In the genomic region with DNA sequence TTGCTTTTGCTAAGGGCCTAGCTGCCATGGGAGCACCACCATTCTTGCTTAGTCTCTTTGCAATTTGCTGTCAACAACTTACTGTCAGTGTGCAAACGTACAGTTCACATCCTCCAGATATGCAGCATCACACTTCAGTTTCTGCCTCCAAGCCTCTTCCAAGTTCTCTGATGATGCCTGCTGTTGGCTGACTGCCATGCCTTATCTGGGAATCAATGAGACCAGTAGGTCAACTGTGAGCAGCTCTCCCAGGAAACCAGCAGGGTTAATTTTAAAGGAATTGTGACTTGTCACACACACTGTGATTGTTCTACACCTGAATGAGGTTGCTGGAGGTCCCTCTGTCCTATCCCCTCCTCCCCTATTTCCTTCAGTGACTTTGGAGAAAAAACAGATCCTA, we compare ENCODE assay signal across 13 cellular contexts. TPM values are rescaled to one million over a fixed set of nuclear protein-coding genes. Genes with fewer than 3 reads are reported as not detected.
DNase-seq lines count a peak whose midpoint lies in the region; ATAC-seq and TF ChIP-seq lines count a peak whose summit lies in the region.
"Had no signal": no experiment of that assay in that cellular context is flagged by ENCODE, and none has a peak within 500 bp of the region (broad histone marks: within the 10 kb centered on the region; RNA-seq: fewer than 3 reads in every experiment).

No MANE protein-coding gene starts in this region.

- H3K4me1 Mint-ChIP-seq in activated T-helper 17 cell treated with anti-CD3 and anti-CD28 coated beads, Interleukin-2, amount 50 U/mL, for 72 hours, result peaks cover 10% of the 10 kb centered on the region

- H3K36me3 ChIP-seq in brain microvascular endothelial cell (replicated peaks) (no peaks in the 10 kb centered on the region), right lobe of liver (peaks cover 0 to 3% (median 0%) of the 10 kb centered on the region in 4 donors)
- H3K36me3 ChIP-seq: suprapubic skin had no signal

- H3K4me3 ChIP-seq in brain microvascular endothelial cell (ENCODE audit: low read depth, low read length) (no peak overlapping the region), right lobe of liver (no peak overlapping the region)
- H3K4me3 ChIP-seq: lung, suprapubic skin had no signal

- H3K4me1 ChIP-seq in right lobe of liver, result peaks cover 0 to 6% (median 1%) of the 10 kb centered on the region in 4 donors

- no peaks in the 10 kb centered on the region for H3K9me3 ChIP-seq in right lobe of liver
- H3K9me3 ChIP-seq: suprapubic skin had no signal

- DNase-seq in EL (peak; percentile 88), M059J (ENCODE audit: low read depth) (peak; percentile 94), brain microvascular endothelial cell (peak; percentile 72), right lobe of liver (peak; percentile 67 to 78 (median 74))
- no peak for DNase-seq in activated CD4-positive, alpha-beta T cell treated with anti-CD3 and anti-CD28 coated beads, Interleukin-2, amount 50 U/mL, for 1 hour
- DNase-seq: activated CD8-positive, alpha-beta memory T cell treated with anti-CD3 and anti-CD28 coated beads, Interleukin-2, amount 10 ng/mL, durations not matched to agents 7 days and 5 days; NCI-H526 treated with DMSO at 0.1 percent for 48 hours; T-helper 17 cell had no signal

- H3K27ac Mint-ChIP-seq in activated T-helper 17 cell treated with anti-CD3 and anti-CD28 coated beads, Interleukin-2, amount 50 U/mL, for 72 hours, result no peak overlapping the region
- H3K27ac Mint-ChIP-seq: activated CD8-positive, alpha-beta memory T cell treated with anti-CD3 and anti-CD28 coated beads, Interleukin-2, amount 10 ng/mL, durations not matched to agents 7 days and 5 days; progenitor cell of endocrine pancreas; T-helper 17 cell had no signal

- ATAC-seq in right lobe of liver, result peak; percentile 72 to 89 (median 81)
- no peak for ATAC-seq in activated T-helper 17 cell treated with anti-CD3 and anti-CD28 coated beads, Interleukin-2, amount 50 U/mL, for 72 hours (replicated peaks)
- ATAC-seq in GM21360 (IDR thresholded peaks at IDR 0.05; ENCODE audit: unreplicated experiment), result no peak
- ATAC-seq: activated CD8-positive, alpha-beta memory T cell treated with anti-CD3 and anti-CD28 coated beads, Interleukin-2, amount 10 ng/mL, durations not matched to agents 7 days and 5 days; T-helper 17 cell had no signal

- H3K9me3 Mint-ChIP-seq in activated T-helper 17 cell treated with anti-CD3 and anti-CD28 coated beads, Interleukin-2, amount 50 U/mL, for 72 hours, result no peaks in the 10 kb centered on the region

- no peak overlapping the region for H3K4me3 Mint-ChIP-seq in activated T-helper 17 cell treated with anti-CD3 and anti-CD28 coated beads, Interleukin-2, amount 50 U/mL, for 72 hours
- H3K4me3 Mint-ChIP-seq: activated CD8-positive, alpha-beta memory T cell treated with anti-CD3 and anti-CD28 coated beads, Interleukin-2, amount 10 ng/mL, durations not matched to agents 7 days and 5 days; T-helper 17 cell had no signal

- no peak for TF ChIP-seq CTCF in brain microvascular endothelial cell (IDR thresholded peaks at IDR 0.05; ENCODE audit: low read depth, low read length, missing control alignments)
- TF ChIP-seq CTCF in right lobe of liver (IDR thresholded peaks at IDR 0.05), result no peak

- no peaks in the 10 kb centered on the region for H3K36me3 Mint-ChIP-seq in activated T-helper 17 cell treated with anti-CD3 and anti-CD28 coated beads, Interleukin-2, amount 50 U/mL, for 72 hours (ENCODE audit: low read depth)

- in situ Hi-C loops in brain microvascular endothelial cell (cut with HindIII; ENCODE audit: low pct_ligation_motif_present, low sequenced_read_pairs), result no loop called here

- H3K27me3 Mint-ChIP-seq in activated T-helper 17 cell treated with anti-CD3 and anti-CD28 coated beads, Interleukin-2, amount 50 U/mL, for 72 hours, result no peaks in the 10 kb centered on the region
- H3K27me3 Mint-ChIP-seq: activated CD8-positive, alpha-beta memory T cell treated with anti-CD3 and anti-CD28 coated beads, Interleukin-2, amount 10 ng/mL, durations not matched to agents 7 days and 5 days; progenitor cell of endocrine pancreas; T-helper 17 cell had no signal

- WGBS in right lobe of liver (ENCODE audit: insufficient coverage, low coverage, low lambda C conversion rate, missing lambda C conversion rate), result 22% methylated on average over 1 of the region's 1 CpG

- H3K27me3 ChIP-seq in brain microvascular endothelial cell (replicated peaks) (no peaks in the 10 kb centered on the region), right lobe of liver (no peaks in the 10 kb centered on the region)
- H3K27me3 ChIP-seq: suprapubic skin had no signal

- intact Hi-C loops in right lobe of liver (cut with DNase I), result no loop called here

- H3K27ac ChIP-seq in brain microvascular endothelial cell, result peak overlapping the region; percentile 1
- H3K27ac ChIP-seq in right lobe of liver, result no peak overlapping the region
- H3K27ac ChIP-seq: suprapubic skin had no signal

- no peak for TF ChIP-seq POLR2A in right lobe of liver (IDR thresholded peaks at IDR 0.05)

RNA-seq across cellular contexts. Expression of a gene that starts 56.0 kb away (rescaled TPM):
- total RNA-seq in M059J (2014; rRNA removed; shearing (Covaris generic)), result 263 and 357 TPM in 2 replicates
- total RNA-seq in right lobe of liver, result 10 to 100 TPM; 39.1 to 77.8 (median 56.6) TPM
- 100 to 1,000 TPM in 1 of 2 donors, 10 to 100 TPM in 1; 93.4 to 103 TPM for total RNA-seq in activated T-helper 17 cell treated with anti-CD3 and anti-CD28 coated beads, Interleukin-2, amount 50 U/mL, for 72 hours

Comparison
In these comparisons a context has a peak if more than half of its experiments do, and no peak if none do; other contexts are left out.
1. ATAC-seq: peak in right lobe of liver (4 of 4); none in activated T-helper 17 cell treated with anti-CD3 and anti-CD28 coated beads, Interleukin-2, amount 50 U/mL, for 72 hours (single experiment) and GM21360 (single experiment).